In the genomic region with DNA sequence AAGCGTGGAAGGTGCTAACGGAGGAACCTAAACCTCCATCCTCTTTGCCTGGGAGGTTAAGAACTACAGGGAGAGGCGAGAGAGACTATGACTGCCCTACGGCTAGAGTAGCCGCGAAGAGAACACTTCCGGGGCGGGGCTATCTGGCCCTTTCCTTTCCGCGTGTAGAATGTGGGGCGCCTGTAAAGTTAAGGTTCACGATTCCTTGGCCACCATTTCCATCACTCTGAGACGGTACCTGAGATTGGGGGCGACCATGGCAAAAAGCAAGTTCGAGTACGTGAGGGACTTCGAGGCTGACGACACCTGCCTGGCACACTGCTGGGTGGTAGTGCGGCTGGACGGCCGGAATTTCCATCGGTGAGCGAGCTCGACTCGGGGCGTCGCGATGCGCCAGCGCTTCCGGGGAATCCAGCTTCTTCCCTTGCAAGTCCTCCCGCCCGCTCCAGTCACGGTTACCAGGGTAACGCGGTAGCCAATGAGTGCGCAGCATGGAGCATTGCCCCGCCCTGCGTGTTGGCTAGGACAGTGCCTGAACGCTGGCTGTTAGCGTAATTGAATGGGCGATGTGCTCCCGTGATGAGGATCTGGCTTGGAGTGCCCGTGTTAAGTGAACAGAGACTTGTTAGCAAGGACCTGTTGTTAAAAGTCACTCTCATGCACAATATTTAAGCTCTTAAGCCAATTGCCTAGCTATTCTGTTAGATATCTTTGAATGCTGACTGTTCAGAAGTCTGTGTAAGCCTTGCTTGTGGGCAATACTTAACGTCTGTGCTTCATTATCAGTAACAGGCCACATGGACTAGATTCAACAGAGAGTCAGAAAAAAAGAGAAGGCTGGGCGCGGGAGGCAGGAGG, we compare ENCODE assay signal across 1 cellular context.
TF ChIP-seq lines count a peak whose summit lies in the region.

A gene (plus strand): TSS at position 149 of the 858 bp plus-strand sequence. CDS start 21 bp downstream, at position 170.

TF ChIP-seq in HepG2, 621 proteins besides CTCF, POLR2A, EP300 and RAD21 (continued from another document and continues in another):
- TF ChIP-seq, protein P1, sequence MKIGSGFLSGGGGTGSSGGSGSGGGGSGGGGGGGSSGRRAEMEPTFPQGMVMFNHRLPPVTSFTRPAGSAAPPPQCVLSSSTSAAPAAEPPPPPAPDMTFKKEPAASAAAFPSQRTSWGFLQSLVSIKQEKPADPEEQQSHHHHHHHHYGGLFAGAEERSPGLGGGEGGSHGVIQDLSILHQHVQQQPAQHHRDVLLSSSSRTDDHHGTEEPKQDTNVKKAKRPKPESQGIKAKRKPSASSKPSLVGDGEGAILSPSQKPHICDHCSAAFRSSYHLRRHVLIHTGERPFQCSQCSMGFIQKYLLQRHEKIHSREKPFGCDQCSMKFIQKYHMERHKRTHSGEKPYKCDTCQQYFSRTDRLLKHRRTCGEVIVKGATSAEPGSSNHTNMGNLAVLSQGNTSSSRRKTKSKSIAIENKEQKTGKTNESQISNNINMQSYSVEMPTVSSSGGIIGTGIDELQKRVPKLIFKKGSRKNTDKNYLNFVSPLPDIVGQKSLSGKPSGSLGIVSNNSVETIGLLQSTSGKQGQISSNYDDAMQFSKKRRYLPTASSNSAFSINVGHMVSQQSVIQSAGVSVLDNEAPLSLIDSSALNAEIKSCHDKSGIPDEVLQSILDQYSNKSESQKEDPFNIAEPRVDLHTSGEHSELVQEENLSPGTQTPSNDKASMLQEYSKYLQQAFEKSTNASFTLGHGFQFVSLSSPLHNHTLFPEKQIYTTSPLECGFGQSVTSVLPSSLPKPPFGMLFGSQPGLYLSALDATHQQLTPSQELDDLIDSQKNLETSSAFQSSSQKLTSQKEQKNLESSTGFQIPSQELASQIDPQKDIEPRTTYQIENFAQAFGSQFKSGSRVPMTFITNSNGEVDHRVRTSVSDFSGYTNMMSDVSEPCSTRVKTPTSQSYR (CRISPR knock-in tag; IDR thresholded peaks at IDR 0.05; ENCODE audit: borderline replicate concordance) = no peak
- TF ChIP-seq, protein P2, sequence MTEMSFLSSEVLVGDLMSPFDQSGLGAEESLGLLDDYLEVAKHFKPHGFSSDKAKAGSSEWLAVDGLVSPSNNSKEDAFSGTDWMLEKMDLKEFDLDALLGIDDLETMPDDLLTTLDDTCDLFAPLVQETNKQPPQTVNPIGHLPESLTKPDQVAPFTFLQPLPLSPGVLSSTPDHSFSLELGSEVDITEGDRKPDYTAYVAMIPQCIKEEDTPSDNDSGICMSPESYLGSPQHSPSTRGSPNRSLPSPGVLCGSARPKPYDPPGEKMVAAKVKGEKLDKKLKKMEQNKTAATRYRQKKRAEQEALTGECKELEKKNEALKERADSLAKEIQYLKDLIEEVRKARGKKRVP (CRISPR knock-in tag; IDR thresholded peaks at IDR 0.05) = peak in 1 of 2 experiments; percentile 65; a peak in 1 of 4 replicates
- TF ChIP-seq ZNF234 (CRISPR knock-in tag; conservative IDR thresholded peaks at IDR 0.05) = no peak
- peak; percentile 72; the same call in 1 of the 2 replicates for TF ChIP-seq RFXAP (CRISPR knock-in tag; IDR thresholded peaks at IDR 0.05; ENCODE audit: borderline replicate concordance)
- TF ChIP-seq ZNF839 (CRISPR knock-in tag; IDR thresholded peaks at IDR 0.05; ENCODE audit: borderline replicate concordance) = peak; percentile 98; the same call in 1 of the 2 replicates
- peak; percentile 72; the same call in 1 of the 2 replicates for TF ChIP-seq MEF2D (CRISPR knock-in tag; IDR thresholded peaks at IDR 0.05)
- no peak; the same call in 1 of the 2 replicates for TF ChIP-seq ZFP36L1 (CRISPR knock-in tag; IDR thresholded peaks at IDR 0.05)
- no peak for TF ChIP-seq ZNF737 (CRISPR knock-in tag; IDR thresholded peaks at IDR 0.05; ENCODE audit: borderline replicate concordance)
- peak; percentile 90 for TF ChIP-seq YEATS4 (CRISPR knock-in tag; IDR thresholded peaks at IDR 0.05; ENCODE audit: borderline replicate concordance)
- TF ChIP-seq, protein P3, sequence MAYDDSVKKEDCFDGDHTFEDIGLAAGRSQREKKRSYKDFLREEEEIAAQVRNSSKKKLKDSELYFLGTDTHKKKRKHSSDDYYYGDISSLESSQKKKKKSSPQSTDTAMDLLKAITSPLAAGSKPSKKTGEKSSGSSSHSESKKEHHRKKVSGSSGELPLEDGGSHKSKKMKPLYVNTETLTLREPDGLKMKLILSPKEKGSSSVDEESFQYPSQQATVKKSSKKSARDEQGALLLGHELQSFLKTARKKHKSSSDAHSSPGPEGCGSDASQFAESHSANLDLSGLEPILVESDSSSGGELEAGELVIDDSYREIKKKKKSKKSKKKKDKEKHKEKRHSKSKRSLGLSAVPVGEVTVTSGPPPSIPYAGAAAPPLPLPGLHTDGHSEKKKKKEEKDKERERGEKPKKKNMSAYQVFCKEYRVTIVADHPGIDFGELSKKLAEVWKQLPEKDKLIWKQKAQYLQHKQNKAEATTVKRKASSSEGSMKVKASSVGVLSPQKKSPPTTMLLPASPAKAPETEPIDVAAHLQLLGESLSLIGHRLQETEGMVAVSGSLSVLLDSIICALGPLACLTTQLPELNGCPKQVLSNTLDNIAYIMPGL (CRISPR knock-in tag; IDR thresholded peaks at IDR 0.05; ENCODE audit: borderline replicate concordance in 1 of 2, low read depth in 1 of 2) = peak; percentile 21 to 49; a peak in 2 of 4 replicates
- TF ChIP-seq SP1 (IDR thresholded peaks at IDR 0.05) = no peak
- TF ChIP-seq SP1 (CRISPR knock-in tag; IDR thresholded peaks at IDR 0.05) = peak; percentile 60; the same call in 1 of the 2 replicates
- TF ChIP-seq ZNF274 (CRISPR knock-in tag; IDR thresholded peaks at IDR 0.05) = peak; percentile 94
- peak; percentile 94 for TF ChIP-seq KAT8 (CRISPR knock-in tag; IDR thresholded peaks at IDR 0.05)
- TF ChIP-seq, protein P4, sequence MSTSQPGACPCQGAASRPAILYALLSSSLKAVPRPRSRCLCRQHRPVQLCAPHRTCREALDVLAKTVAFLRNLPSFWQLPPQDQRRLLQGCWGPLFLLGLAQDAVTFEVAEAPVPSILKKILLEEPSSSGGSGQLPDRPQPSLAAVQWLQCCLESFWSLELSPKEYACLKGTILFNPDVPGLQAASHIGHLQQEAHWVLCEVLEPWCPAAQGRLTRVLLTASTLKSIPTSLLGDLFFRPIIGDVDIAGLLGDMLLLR (CRISPR knock-in tag; IDR thresholded peaks at IDR 0.05) = peak; percentile 53; the same call in 1 of the 2 replicates
- no peak for TF ChIP-seq KAT7 (CRISPR knock-in tag; IDR thresholded peaks at IDR 0.05; ENCODE audit: borderline replicate concordance)
- TF ChIP-seq ZNF749 (CRISPR knock-in tag; IDR thresholded peaks at IDR 0.05; ENCODE audit: borderline replicate concordance) = 0 out of 2 replicates have a peak, but pooled peaks have one; percentile 36
- TF ChIP-seq FIP1L1 (IDR thresholded peaks at IDR 0.05; ENCODE audit: borderline replicate concordance, insufficient read depth, low read depth, low read length) = no peak
- peak; percentile 74; the same call in 1 of the 2 replicates for TF ChIP-seq YEATS2 (CRISPR knock-in tag; IDR thresholded peaks at IDR 0.05; ENCODE audit: borderline replicate concordance)
- TF ChIP-seq ZNF543 (CRISPR knock-in tag; IDR thresholded peaks at IDR 0.05) = no peak
- peak; percentile 51; the same call in 1 of the 2 replicates for TF ChIP-seq HOXD1 (CRISPR knock-in tag; IDR thresholded peaks at IDR 0.05)
- peak; percentile 61; the same call in 1 of the 2 replicates for TF ChIP-seq RFX5 (IDR thresholded peaks at IDR 0.05; ENCODE audit: low read depth, low read length)
- TF ChIP-seq JUND (CRISPR knock-in tag; IDR thresholded peaks at IDR 0.05) = peak; percentile 28; the same call in 1 of the 2 replicates
- peak; percentile 81; the same call in 1 of the 2 replicates for TF ChIP-seq ZNF83 (CRISPR knock-in tag; IDR thresholded peaks at IDR 0.05; ENCODE audit: borderline replicate concordance)
- peak; percentile 76 for TF ChIP-seq ZNF883 (CRISPR knock-in tag; IDR thresholded peaks at IDR 0.05; ENCODE audit: not compliant biosample characterization)
- no peak for TF ChIP-seq NR2F1 (CRISPR knock-in tag; IDR thresholded peaks at IDR 0.05)
- TF ChIP-seq, protein P5, sequence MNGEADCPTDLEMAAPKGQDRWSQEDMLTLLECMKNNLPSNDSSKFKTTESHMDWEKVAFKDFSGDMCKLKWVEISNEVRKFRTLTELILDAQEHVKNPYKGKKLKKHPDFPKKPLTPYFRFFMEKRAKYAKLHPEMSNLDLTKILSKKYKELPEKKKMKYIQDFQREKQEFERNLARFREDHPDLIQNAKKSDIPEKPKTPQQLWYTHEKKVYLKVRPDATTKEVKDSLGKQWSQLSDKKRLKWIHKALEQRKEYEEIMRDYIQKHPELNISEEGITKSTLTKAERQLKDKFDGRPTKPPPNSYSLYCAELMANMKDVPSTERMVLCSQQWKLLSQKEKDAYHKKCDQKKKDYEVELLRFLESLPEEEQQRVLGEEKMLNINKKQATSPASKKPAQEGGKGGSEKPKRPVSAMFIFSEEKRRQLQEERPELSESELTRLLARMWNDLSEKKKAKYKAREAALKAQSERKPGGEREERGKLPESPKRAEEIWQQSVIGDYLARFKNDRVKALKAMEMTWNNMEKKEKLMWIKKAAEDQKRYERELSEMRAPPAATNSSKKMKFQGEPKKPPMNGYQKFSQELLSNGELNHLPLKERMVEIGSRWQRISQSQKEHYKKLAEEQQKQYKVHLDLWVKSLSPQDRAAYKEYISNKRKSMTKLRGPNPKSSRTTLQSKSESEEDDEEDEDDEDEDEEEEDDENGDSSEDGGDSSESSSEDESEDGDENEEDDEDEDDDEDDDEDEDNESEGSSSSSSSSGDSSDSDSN (CRISPR knock-in tag; IDR thresholded peaks at IDR 0.05) = peak; percentile 73
- no peak for TF ChIP-seq FOXP1 (IDR thresholded peaks at IDR 0.05)
- TF ChIP-seq FOXP1 (CRISPR knock-in tag; IDR thresholded peaks at IDR 0.05) = no peak
- TF ChIP-seq ZNF10 (CRISPR knock-in tag; IDR thresholded peaks at IDR 0.05; ENCODE audit: borderline replicate concordance, low read depth) = no peak
- peak; percentile 70; the same call in 1 of the 2 replicates for TF ChIP-seq PITX1 (CRISPR knock-in tag; IDR thresholded peaks at IDR 0.05)
- TF ChIP-seq FLYWCH1 (CRISPR knock-in tag; IDR thresholded peaks at IDR 0.05) = no peak
- 0 out of 2 replicates have a peak, but pooled peaks have one; percentile 56 for TF ChIP-seq ZNF589 (CRISPR knock-in tag; conservative IDR thresholded peaks at IDR 0.05)
- peak; percentile 92 for TF ChIP-seq POLR2G (IDR thresholded peaks at IDR 0.05; ENCODE audit: low read depth, low read length)
- peak; percentile 56; the same call in 1 of the 2 replicates for TF ChIP-seq SP2 (CRISPR knock-in tag; IDR thresholded peaks at IDR 0.05)
- no peak for TF ChIP-seq HMGA1 (CRISPR knock-in tag; conservative IDR thresholded peaks at IDR 0.05)
- TF ChIP-seq ZNF251 (CRISPR knock-in tag; IDR thresholded peaks at IDR 0.05) = no peak
- peak; percentile 81 for TF ChIP-seq RFX3 (CRISPR knock-in tag; IDR thresholded peaks at IDR 0.05)
- TF ChIP-seq, protein P6, sequence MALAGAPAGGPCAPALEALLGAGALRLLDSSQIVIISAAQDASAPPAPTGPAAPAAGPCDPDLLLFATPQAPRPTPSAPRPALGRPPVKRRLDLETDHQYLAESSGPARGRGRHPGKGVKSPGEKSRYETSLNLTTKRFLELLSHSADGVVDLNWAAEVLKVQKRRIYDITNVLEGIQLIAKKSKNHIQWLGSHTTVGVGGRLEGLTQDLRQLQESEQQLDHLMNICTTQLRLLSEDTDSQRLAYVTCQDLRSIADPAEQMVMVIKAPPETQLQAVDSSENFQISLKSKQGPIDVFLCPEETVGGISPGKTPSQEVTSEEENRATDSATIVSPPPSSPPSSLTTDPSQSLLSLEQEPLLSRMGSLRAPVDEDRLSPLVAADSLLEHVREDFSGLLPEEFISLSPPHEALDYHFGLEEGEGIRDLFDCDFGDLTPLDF (CRISPR knock-in tag; IDR thresholded peaks at IDR 0.05) = peak; percentile 57; the same call in 1 of the 2 replicates
- peak; percentile 65; the same call in 1 of the 2 replicates for TF ChIP-seq MED1 (CRISPR knock-in tag; IDR thresholded peaks at IDR 0.05)
- TF ChIP-seq ARNT2 (CRISPR knock-in tag; IDR thresholded peaks at IDR 0.05; ENCODE audit: low read depth) = peak; percentile 90
- TF ChIP-seq, protein P7, sequence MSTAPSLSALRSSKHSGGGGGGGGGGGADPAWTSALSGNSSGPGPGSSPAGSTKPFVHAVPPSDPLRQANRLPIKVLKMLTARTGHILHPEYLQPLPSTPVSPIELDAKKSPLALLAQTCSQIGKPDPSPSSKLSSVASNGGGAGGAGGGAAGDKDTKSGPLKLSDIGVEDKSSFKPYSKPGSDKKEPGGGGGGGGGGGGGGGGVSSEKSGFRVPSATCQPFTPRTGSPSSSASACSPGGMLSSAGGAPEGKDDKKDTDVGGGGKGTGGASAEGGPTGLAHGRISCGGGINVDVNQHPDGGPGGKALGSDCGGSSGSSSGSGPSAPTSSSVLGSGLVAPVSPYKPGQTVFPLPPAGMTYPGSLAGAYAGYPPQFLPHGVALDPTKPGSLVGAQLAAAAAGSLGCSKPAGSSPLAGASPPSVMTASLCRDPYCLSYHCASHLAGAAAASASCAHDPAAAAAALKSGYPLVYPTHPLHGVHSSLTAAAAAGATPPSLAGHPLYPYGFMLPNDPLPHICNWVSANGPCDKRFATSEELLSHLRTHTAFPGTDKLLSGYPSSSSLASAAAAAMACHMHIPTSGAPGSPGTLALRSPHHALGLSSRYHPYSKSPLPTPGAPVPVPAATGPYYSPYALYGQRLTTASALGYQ (CRISPR knock-in tag; IDR thresholded peaks at IDR 0.05) = no peak
- peak; percentile 89 for TF ChIP-seq MYC (CRISPR knock-in tag; IDR thresholded peaks at IDR 0.05; ENCODE audit: borderline replicate concordance)
- TF ChIP-seq, protein P8, sequence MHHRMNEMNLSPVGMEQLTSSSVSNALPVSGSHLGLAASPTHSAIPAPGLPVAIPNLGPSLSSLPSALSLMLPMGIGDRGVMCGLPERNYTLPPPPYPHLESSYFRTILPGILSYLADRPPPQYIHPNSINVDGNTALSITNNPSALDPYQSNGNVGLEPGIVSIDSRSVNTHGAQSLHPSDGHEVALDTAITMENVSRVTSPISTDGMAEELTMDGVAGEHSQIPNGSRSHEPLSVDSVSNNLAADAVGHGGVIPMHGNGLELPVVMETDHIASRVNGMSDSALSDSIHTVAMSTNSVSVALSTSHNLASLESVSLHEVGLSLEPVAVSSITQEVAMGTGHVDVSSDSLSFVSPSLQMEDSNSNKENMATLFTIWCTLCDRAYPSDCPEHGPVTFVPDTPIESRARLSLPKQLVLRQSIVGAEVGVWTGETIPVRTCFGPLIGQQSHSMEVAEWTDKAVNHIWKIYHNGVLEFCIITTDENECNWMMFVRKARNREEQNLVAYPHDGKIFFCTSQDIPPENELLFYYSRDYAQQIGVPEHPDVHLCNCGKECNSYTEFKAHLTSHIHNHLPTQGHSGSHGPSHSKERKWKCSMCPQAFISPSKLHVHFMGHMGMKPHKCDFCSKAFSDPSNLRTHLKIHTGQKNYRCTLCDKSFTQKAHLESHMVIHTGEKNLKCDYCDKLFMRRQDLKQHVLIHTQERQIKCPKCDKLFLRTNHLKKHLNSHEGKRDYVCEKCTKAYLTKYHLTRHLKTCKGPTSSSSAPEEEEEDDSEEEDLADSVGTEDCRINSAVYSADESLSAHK (CRISPR knock-in tag; IDR thresholded peaks at IDR 0.05; ENCODE audit: borderline replicate concordance) = no peak
- TF ChIP-seq TOE1 (CRISPR knock-in tag; IDR thresholded peaks at IDR 0.05) = no peak
- TF ChIP-seq ZNF703 (CRISPR knock-in tag; IDR thresholded peaks at IDR 0.05; ENCODE audit: borderline replicate concordance) = no peak
- no peak for TF ChIP-seq MYNN (CRISPR knock-in tag; IDR thresholded peaks at IDR 0.05; ENCODE audit: low read depth)
